In the genomic region with DNA sequence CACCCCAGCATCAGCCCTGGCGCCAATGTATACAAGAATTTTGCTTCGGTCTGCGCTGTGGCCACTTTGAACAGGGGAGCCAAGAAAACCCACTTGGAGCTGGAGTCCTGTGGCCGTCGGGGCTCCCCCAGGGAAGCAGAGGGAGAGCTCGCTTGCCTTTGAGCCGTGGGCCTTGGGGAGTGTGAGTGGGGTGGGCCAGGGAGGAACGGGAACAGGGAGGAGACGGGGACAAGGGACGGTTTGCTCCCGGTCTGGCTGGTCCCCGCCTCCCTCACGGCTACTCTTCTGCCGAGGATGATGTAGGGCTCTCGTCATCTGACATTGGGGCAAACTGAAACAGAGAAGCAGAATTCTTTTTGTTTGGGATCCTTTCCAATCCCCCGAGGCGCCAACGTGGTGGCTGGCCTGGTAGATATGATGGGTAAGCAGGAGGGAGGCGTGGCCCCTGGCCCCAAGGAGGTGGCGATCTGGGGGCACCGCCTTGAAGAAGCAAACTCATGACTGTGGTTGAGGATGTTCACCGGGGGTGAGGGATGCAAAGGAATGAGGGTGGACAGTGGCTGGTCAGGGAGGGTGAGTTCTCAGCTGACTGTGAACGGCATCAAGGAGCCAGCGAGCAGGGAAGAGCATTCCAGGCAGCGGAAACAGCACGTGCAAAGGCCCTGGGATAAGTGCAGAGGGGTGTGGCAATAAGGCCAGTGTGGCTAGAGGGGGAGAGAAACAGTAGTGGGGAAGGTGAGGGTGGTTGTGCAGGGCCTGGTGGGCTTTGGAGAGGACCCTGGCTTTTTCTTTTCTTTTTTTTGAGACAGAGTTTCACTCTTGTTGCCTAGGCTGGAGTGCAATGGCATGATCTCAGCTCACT, we compare ENCODE assay signal across 13 cellular contexts. TPM values are rescaled to one million over a fixed set of nuclear protein-coding genes. Genes with fewer than 3 reads are reported as not detected.
DNase-seq lines count a peak whose midpoint lies in the region; ATAC-seq and TF ChIP-seq lines count a peak whose summit lies in the region.
"Had no signal": no experiment of that assay in that cellular context is flagged by ENCODE, and none has a peak within 500 bp of the region (broad histone marks: within the 10 kb centered on the region; RNA-seq: fewer than 3 reads in every experiment).

No MANE protein-coding gene starts in this region.

- no peaks in the 10 kb centered on the region for H3K79me2 ChIP-seq in neural progenitor cell (ENCODE audit: low read depth)

- no peak overlapping the region for H3K9ac ChIP-seq in neural progenitor cell

- H3F3A ChIP-seq in neural progenitor cell (ENCODE audit: low read depth) = peaks cover 3% of the 10 kb centered on the region

- no peak overlapping the region for H3K4me2 ChIP-seq in neural progenitor cell

- peaks cover 0 to 72% (median 38%) of the 10 kb centered on the region in 4 donors for H3K36me3 ChIP-seq in upper lobe of left lung
- no peaks in the 10 kb centered on the region for H3K36me3 ChIP-seq in neural progenitor cell

- no peak for TF ChIP-seq CTCF in fibroblast of villous mesenchyme (IDR thresholded peaks at IDR 0.05; ENCODE audit: insufficient read depth, low read depth, low read length)
- TF ChIP-seq CTCF in neural crest cell (conservative IDR thresholded peaks at IDR 0.05) = no peak
- TF ChIP-seq CTCF in upper lobe of left lung (IDR thresholded peaks at IDR 0.05) = no peak
- TF ChIP-seq CTCF in neural progenitor cell (IDR thresholded peaks at IDR 0.05) = no peak

- H3K9me3 ChIP-seq in upper lobe of left lung (no peaks in the 10 kb centered on the region), neural progenitor cell (ENCODE audit: low read depth) (no peaks in the 10 kb centered on the region)

- H2AFZ ChIP-seq in neural progenitor cell (replicated peaks) = no peak overlapping the region

- H3K27me3 Mint-ChIP-seq in neural crest cell (ENCODE audit: low read depth) (no peaks in the 10 kb centered on the region), neural progenitor cell (ENCODE audit: insufficient read depth, low read depth) (no peaks in the 10 kb centered on the region)
- H3K27me3 Mint-ChIP-seq: activated naive CD4-positive, alpha-beta T cell treated with anti-CD3 and anti-CD28 coated beads, Interleukin-2, amount 50 U/mL, for 24 hours; dendritic cell treated with granulocyte-macrophage colony-stimulating factor and Interleukin-4, amounts not matched to agents 40 ng/mL and 50 ng/mL, for 4 days had no signal

- H3K27ac ChIP-seq in upper lobe of left lung (peak overlapping the region; percentile 24 to 82 (median 58)), neural progenitor cell (no peak overlapping the region)

- ATAC-seq in upper lobe of left lung (ENCODE audit: low FRiP score in 2 of 2) = no peak
- ATAC-seq: K562 had no signal

- peaks cover 0 to 16% (median 3%) of the 10 kb centered on the region in 4 donors for H3K4me1 ChIP-seq in upper lobe of left lung
- H3K4me1 ChIP-seq in neural progenitor cell = no peaks in the 10 kb centered on the region

- DNase-seq in RPMI7951 (ENCODE audit: low read depth) = peak; percentile 93
- DNase-seq in fibroblast of villous mesenchyme (ENCODE audit: low read depth) = peak; percentile 84
- DNase-seq in neural crest cell (ENCODE audit: low read depth, low spot score) = no peak
- no peak for DNase-seq in upper lobe of left lung
- no peak for DNase-seq in ACHN
- DNase-seq in activated CD8-positive, alpha-beta memory T cell treated with anti-CD3 and anti-CD28 coated beads, Interleukin-2, amount 50 U/mL, for 48 hours = no peak
- no peak for DNase-seq in COLO829 (ENCODE audit: low spot score)
- no peak for DNase-seq in neural progenitor cell (ENCODE audit: low spot score)
- DNase-seq: NCI-H1694 treated with DMSO at 0.1 percent for 48 hours, T-helper 1 cell had no signal

- H3K4me1 Mint-ChIP-seq in neural crest cell = no peaks in the 10 kb centered on the region
- no peaks in the 10 kb centered on the region for H3K4me1 Mint-ChIP-seq in neural progenitor cell
- H3K4me1 Mint-ChIP-seq: activated naive CD4-positive, alpha-beta T cell treated with anti-CD3 and anti-CD28 coated beads, Interleukin-2, amount 50 U/mL, for 24 hours had no signal

- H3K27me3 ChIP-seq in upper lobe of left lung (no peaks in the 10 kb centered on the region), neural progenitor cell (no peaks in the 10 kb centered on the region)

- WGBS in upper lobe of left lung, 2 donors = 77 to 83% methylated on average over 26 of the region's 26 CpGs

- H3K4me3 ChIP-seq in fibroblast of villous mesenchyme (ENCODE audit: low read depth, low read length) = no peak overlapping the region
- H3K4me3 ChIP-seq in upper lobe of left lung = no peak overlapping the region
- H3K4me3 ChIP-seq in neural progenitor cell = no peak overlapping the region
- H3K4me3 ChIP-seq: K562 had no signal

- TF ChIP-seq POLR2A in upper lobe of left lung (IDR thresholded peaks at IDR 0.05) = no peak

- in situ Hi-C loops in ACHN (cut with HindIII; ENCODE audit: low pct_ligation_motif_present, low pct_unique_long_range_greater_than_20kb, low sequenced_read_pairs) = no loop called here

- H3K27ac Mint-ChIP-seq in neural crest cell (ENCODE audit: unreplicated experiment) = peak overlapping the region; percentile 92
- H3K27ac Mint-ChIP-seq in neural progenitor cell = no peak overlapping the region
- H3K27ac Mint-ChIP-seq: activated naive CD4-positive, alpha-beta T cell treated with anti-CD3 and anti-CD28 coated beads, Interleukin-2, amount 50 U/mL, for 24 hours; dendritic cell treated with granulocyte-macrophage colony-stimulating factor and Interleukin-4, amounts not matched to agents 40 ng/mL and 50 ng/mL, for 4 days had no signal

- H3K9me3 Mint-ChIP-seq in neural crest cell (no peaks in the 10 kb centered on the region), neural progenitor cell (no peaks in the 10 kb centered on the region)
- H3K9me3 Mint-ChIP-seq: activated naive CD4-positive, alpha-beta T cell treated with anti-CD3 and anti-CD28 coated beads, Interleukin-2, amount 50 U/mL, for 24 hours; dendritic cell treated with granulocyte-macrophage colony-stimulating factor and Interleukin-4, amounts not matched to agents 40 ng/mL and 50 ng/mL, for 4 days had no signal

- TF ChIP-seq EP300 in upper lobe of left lung (IDR thresholded peaks at IDR 0.05) = no peak

- H3K4me3 Mint-ChIP-seq in neural crest cell (no peak overlapping the region), neural progenitor cell (no peak overlapping the region)
- H3K4me3 Mint-ChIP-seq: activated naive CD4-positive, alpha-beta T cell treated with anti-CD3 and anti-CD28 coated beads, Interleukin-2, amount 50 U/mL, for 24 hours; dendritic cell treated with granulocyte-macrophage colony-stimulating factor and Interleukin-4, amounts not matched to agents 40 ng/mL and 50 ng/mL, for 4 days had no signal

- H3K36me3 Mint-ChIP-seq in neural crest cell (ENCODE audit: low read depth) = peaks cover 7% of the 10 kb centered on the region
- H3K36me3 Mint-ChIP-seq in neural progenitor cell = peaks cover 10% of the 10 kb centered on the region
- H3K36me3 Mint-ChIP-seq: activated naive CD4-positive, alpha-beta T cell treated with anti-CD3 and anti-CD28 coated beads, Interleukin-2, amount 50 U/mL, for 24 hours had no signal

- H4K20me1 ChIP-seq in neural progenitor cell (ENCODE audit: low read depth) = no peaks in the 10 kb centered on the region

RNA-seq across cellular contexts. Expression of gene SPC24, which starts 10.9 kb away (rescaled TPM):
- 57.7 and 85.1 TPM in 2 replicates for total RNA-seq in RPMI7951 (2014; rRNA removed; shearing (Covaris generic))
- total RNA-seq in fibroblast of villous mesenchyme (39.7 and 44.5 TPM in 2 replicates), neural crest cell (67.0 and 71.3 TPM in 2 replicates), upper lobe of left lung (10 to 100 TPM in 1 of 6 donors, 1 to 10 TPM in 4, not detected in 1; 1.4 to 13.3 (median 2.1) TPM), neural progenitor cell (ENCODE audit: low replicate concordance) (56.7 and 57.1 TPM in 2 replicates)

RNA-seq across cellular contexts. Expression of gene KANK2, which starts 30.8 kb away (rescaled TPM):
- 88.9 and 115 TPM in 2 replicates for total RNA-seq in RPMI7951 (2014; rRNA removed; shearing (Covaris generic))
- total RNA-seq in fibroblast of villous mesenchyme (253 and 312 TPM in 2 replicates), neural crest cell (32.1 and 34.2 TPM in 2 replicates), upper lobe of left lung (100 to 1,000 TPM; 144 to 295 (median 240) TPM), neural progenitor cell (ENCODE audit: low replicate concordance) (17.5 and 35.4 TPM in 2 replicates)

Comparison
In these comparisons a context has a peak if more than half of its experiments do, and no peak if none do; other contexts are left out.
1. DNase-seq: peak in RPMI7951 (single experiment) and fibroblast of villous mesenchyme (single experiment); none in neural crest cell (single experiment), upper lobe of left lung (0 of 2), ACHN (single experiment), activated CD8-positive, alpha-beta memory T cell treated with anti-CD3 and anti-CD28 coated beads, Interleukin-2, amount 50 U/mL, for 48 hours (single experiment), COLO829 (single experiment) and neural progenitor cell (single experiment).